Comparison of ENCODE assay signal across 24 cellular contexts in genomic region chr5:112125910-112126309, GRCh38.
A peak's percentile ranks its signal among the peaks of the same experiment; 100 is the strongest.
DNase-seq lines count a peak whose midpoint lies in the region; ATAC-seq and TF ChIP-seq lines count a peak whose summit lies in the region.
"Had no signal": no experiment of that assay in that cellular context is flagged by ENCODE, and none has a peak within 500 bp of the region (broad histone marks: within the 10 kb centered on the region; RNA-seq: fewer than 3 reads in every experiment).

No MANE protein-coding gene starts in this region.

- TF ChIP-seq CTCF in fibroblast of mammary gland (conservative IDR thresholded peaks at IDR 0.05; ENCODE audit: control insufficient read depth, insufficient read depth, low read depth, low read length): no peak

- no peak overlapping the region for H3K4me3 ChIP-seq in fibroblast of mammary gland (ENCODE audit: control insufficient read depth, low read depth, low read length)
- H3K4me3 ChIP-seq: esophagus squamous epithelium, GM12878, heart left ventricle, right lobe of liver, thoracic aorta had no signal

- DNase-seq in GM03348 (ENCODE audit: low spot score) (peak; percentile 46), NCI-H69 (lab: John Stamatoyannopoulos, UW) (peak; percentile 11), fibroblast of mammary gland (ENCODE audit: low read depth) (peak; percentile 62), left lobe of liver (ENCODE audit: low spot score) (no peak)
- DNase-seq: activated CD4-positive, alpha-beta T cell treated with anti-CD3 and anti-CD28 coated beads, Interleukin-2, amount 10 ng/mL, durations not matched to agents 7 days and 5 days; activated naive CD4-positive, alpha-beta T cell treated with anti-CD3 and anti-CD28 coated beads, Interleukin-2, amount 50 U/mL, for 16 hours; AML-193; DMS53; esophagus squamous epithelium; heart left ventricle; KG1; kidney glomerular epithelial cell; mammary epithelial cell; NCI-H1436 treated with DMSO at 0.1 percent for 48 hours; NCI-H748 treated with DMSO at 0.1 percent for 48 hours; right lobe of liver; stimulated activated naive CD4-positive, alpha-beta T cell treated with Interleukin-2 at 50 U/mL for 16 hours; T-helper 9 cell; WERI-Rb-1 had no signal

- no peak for ATAC-seq in HG03442 (IDR thresholded peaks at IDR 0.05; ENCODE audit: unreplicated experiment)
- no peak for ATAC-seq in GM21447 (IDR thresholded peaks at IDR 0.05; ENCODE audit: unreplicated experiment)
- no peak for ATAC-seq in left lobe of liver
- no peak for ATAC-seq in GM18498 (IDR thresholded peaks at IDR 0.05; ENCODE audit: unreplicated experiment)
- ATAC-seq: GM12878, heart left ventricle, right lobe of liver had no signal
